In genomic region chr17:81294512-81295030, GRCh38 we compare ENCODE assay signal across 8 cellular contexts. TPM values are rescaled to one million over a fixed set of nuclear protein-coding genes. Genes with fewer than 3 reads are reported as not detected.
A peak's percentile ranks its signal among the peaks of the same experiment; 100 is the strongest.
DNase-seq lines count a peak whose midpoint lies in the region; ATAC-seq lines count a peak whose summit lies in the region.

No MANE protein-coding gene starts in this region.

- peak overlapping the region; percentile 87 for H3K9ac ChIP-seq in endocrine pancreas (ENCODE audit: control insufficient read depth, insufficient read depth, low read length)

- H3K4me1 Mint-ChIP-seq in T-cell: peaks cover 26 to 52% (median 40%) of the 10 kb centered on the region in 3 donors

- peak overlapping the region; percentile 81 to 84 for H3K27ac Mint-ChIP-seq in T-cell

- CTCF ChIA-PET in T-cell (lab: Charles Lee): interaction anchor here in 1 of 2 donors (0.8 kb wide), 1 partner anchor 72 kb away, joined by 3 read pairs; the partner anchor contains the start of gene CEP131

- DNase-seq in EH (ENCODE audit: low read depth): peak; percentile 48
- DNase-seq in T-cell: peak in 6 of 34 experiments; percentile 5 to 16 (median 9)
- DNase-seq in myocyte (ENCODE audit: low read depth): peak; percentile 27
- DNase-seq in SW480 (ENCODE audit: low spot score): no peak
- no peak for DNase-seq in NCI-H1930 (lab: John Stamatoyannopoulos, UW)
- DNase-seq in DMS79 (lab: John Stamatoyannopoulos, UW): no peak

- peaks cover 5% of the 10 kb centered on the region for H3K36me3 Mint-ChIP-seq in T-cell

- no peaks in the 10 kb centered on the region for H3K9me3 ChIP-seq in endocrine pancreas (ENCODE audit: control insufficient read depth, low read length)

- no peaks in the 10 kb centered on the region for H3K27me3 ChIP-seq in endocrine pancreas (ENCODE audit: control insufficient read depth, insufficient read depth, low read length)

- H3K27me3 Mint-ChIP-seq in T-cell: no peaks in the 10 kb centered on the region

- H3K4me3 Mint-ChIP-seq in T-cell: peak overlapping the region; percentile 81 to 99 (median 87)

- H3K4me1 ChIP-seq in endocrine pancreas (ENCODE audit: control insufficient read depth, insufficient read depth, low read length): no peaks in the 10 kb centered on the region

- POLR2A ChIA-PET in T-cell (lab: Charles Lee): no interaction called here

- no peaks in the 10 kb centered on the region for H3K9me3 Mint-ChIP-seq in T-cell

- no peaks in the 10 kb centered on the region for H3K36me3 ChIP-seq in endocrine pancreas (ENCODE audit: control insufficient read depth, insufficient read depth, low read length)

- H3K4me3 ChIP-seq in endocrine pancreas (ENCODE audit: control insufficient read depth, insufficient read depth, low read length): peak overlapping the region; percentile 24

- ATAC-seq in HG02798 (IDR thresholded peaks at IDR 0.05; ENCODE audit: poor library complexity, unreplicated experiment): peak; percentile 11
- peak in 2 of 4 experiments; percentile 2 to 7 for ATAC-seq in T-cell (replicated peaks in 1 of 4)

RNA-seq across cellular contexts. Expression of gene SLC38A10, which starts 0.5 kb away (rescaled TPM):
- 10 to 100 TPM; 52.8 to 95.2 (median 82.3) TPM for total RNA-seq in T-cell
- total RNA-seq in myocyte: 70.7 and 72.1 TPM in 2 replicates
- 80.0 TPM for polyA plus RNA-seq in myocyte (2012)

RNA-seq across cellular contexts. Expression of gene NDUFAF8, which starts 55.5 kb away (rescaled TPM):
- total RNA-seq in T-cell (10 to 100 TPM; 35.0 to 60.8 (median 51.2) TPM), myocyte (29.2 and 45.7 TPM in 2 replicates)
- 164 TPM for polyA plus RNA-seq in myocyte (2012)

RNA-seq across cellular contexts. Expression of gene TEPSIN, which starts 55.7 kb away (rescaled TPM):
- total RNA-seq in T-cell (100 to 1,000 TPM in 3 of 5 donors, 10 to 100 TPM in 2; 73.8 to 169 (median 161) TPM), myocyte (17.3 and 23.8 TPM in 2 replicates)
- polyA plus RNA-seq in myocyte (2012): 13.9 TPM

Comparison
In these comparisons a context has a peak if more than half of its experiments do, and no peak if none do; other contexts are left out.
1. DNase-seq: peak in EH (single experiment) and myocyte (single experiment); none in SW480 (single experiment), NCI-H1930 (0 of 2) and DMS79 (single experiment).